Comparison of ENCODE assay signal across 28 cellular contexts in genomic region chr1:165441166-165441955, GRCh38. TPM values are rescaled to one million over a fixed set of nuclear protein-coding genes. Genes with fewer than 3 reads are reported as not detected.
A peak's percentile ranks its signal among the peaks of the same experiment; 100 is the strongest.
DNase-seq lines count a peak whose midpoint lies in the region; FAIRE-seq and TF ChIP-seq lines count a peak whose summit lies in the region.
"Had no signal": no experiment of that assay in that cellular context is flagged by ENCODE, and none has a peak within 500 bp of the region (broad histone marks: within the 10 kb centered on the region; RNA-seq: fewer than 3 reads in every experiment).

No MANE protein-coding gene starts in this region.

- peaks cover 44% of the 10 kb centered on the region for H3K4me1 Mint-ChIP-seq in brain
- H3K4me1 Mint-ChIP-seq in activated T-helper 1 cell treated with anti-CD3 and anti-CD28 coated beads, Interleukin-12 subunit alpha, Interleukin-12 subunit beta, Interleukin-2, Interleukin-4 antibody, amounts not matched to agents 30 ng/mL and 10 ng/mL and 1 ng/mL, durations not matched to agents 14 hours and 24 hours and 36 hours (ENCODE audit: low read depth), result no peaks in the 10 kb centered on the region
- H3K4me1 Mint-ChIP-seq: IgD-negative memory B cell had no signal

- peak overlapping the region in 2 of 5 experiments; percentile 25 to 68 for H3K27ac Mint-ChIP-seq in brain
- H3K27ac Mint-ChIP-seq in activated T-helper 1 cell treated with anti-CD3 and anti-CD28 coated beads, Interleukin-12 subunit alpha, Interleukin-12 subunit beta, Interleukin-2, Interleukin-4 antibody, amounts not matched to agents 30 ng/mL and 10 ng/mL and 1 ng/mL, durations not matched to agents 14 hours and 24 hours and 36 hours, result no peak overlapping the region
- H3K27ac Mint-ChIP-seq: CD8-positive, alpha-beta T cell; IgD-negative memory B cell had no signal

- intact Hi-C loops in activated T-helper 1 cell treated with anti-CD3 and anti-CD28 coated beads, Interleukin-12 subunit alpha, Interleukin-12 subunit beta, Interleukin-2, Interleukin-4 antibody, amounts not matched to agents 30 ng/mL and 10 ng/mL and 1 ng/mL, durations not matched to agents 14 hours and 24 hours and 36 hours (cut with micrococcal nuclease), result no loop called here

- H3K4me1 ChIP-seq in osteoblast (ENCODE audit: insufficient read depth, low read length), result no peaks in the 10 kb centered on the region
- H3K4me1 ChIP-seq: A549, Caco-2 had no signal

- H3K36me3 Mint-ChIP-seq in brain, result no peaks in the 10 kb centered on the region
- H3K36me3 Mint-ChIP-seq in activated T-helper 1 cell treated with anti-CD3 and anti-CD28 coated beads, Interleukin-12 subunit alpha, Interleukin-12 subunit beta, Interleukin-2, Interleukin-4 antibody, amounts not matched to agents 30 ng/mL and 10 ng/mL and 1 ng/mL, durations not matched to agents 14 hours and 24 hours and 36 hours (ENCODE audit: low read depth), result no peaks in the 10 kb centered on the region
- H3K36me3 Mint-ChIP-seq: CD8-positive, alpha-beta T cell; IgD-negative memory B cell had no signal

- H4K20me1 ChIP-seq in osteoblast (ENCODE audit: insufficient read depth, low read length), result no peaks in the 10 kb centered on the region

- H3K9me3 Mint-ChIP-seq in brain, result no peaks in the 10 kb centered on the region
- no peaks in the 10 kb centered on the region for H3K9me3 Mint-ChIP-seq in activated T-helper 1 cell treated with anti-CD3 and anti-CD28 coated beads, Interleukin-12 subunit alpha, Interleukin-12 subunit beta, Interleukin-2, Interleukin-4 antibody, amounts not matched to agents 30 ng/mL and 10 ng/mL and 1 ng/mL, durations not matched to agents 14 hours and 24 hours and 36 hours
- H3K9me3 Mint-ChIP-seq: CD8-positive, alpha-beta T cell had no signal

- peak; percentile 54 for DNase-seq in D721Med (ENCODE audit: insufficient read length, low spot score)
- peak; percentile 85 to 96 for DNase-seq in NCI-H524 (lab: John Stamatoyannopoulos, UW)
- DNase-seq in osteoblast (ENCODE audit: insufficient read length, low spot score, missing footprints), result peak; percentile 39
- DNase-seq in activated CD8-positive, alpha-beta memory T cell treated with anti-CD3 and anti-CD28 coated beads, Interleukin-2, amount 50 U/mL, for 4 hours, result no peak
- no peak for DNase-seq in activated T-helper 1 cell treated with anti-CD3 and anti-CD28 coated beads, Interleukin-12 subunit alpha, Interleukin-12 subunit beta, Interleukin-2, Interleukin-4 antibody, amounts not matched to agents 30 ng/mL and 10 ng/mL and 1 ng/mL, durations not matched to agents 14 hours and 24 hours and 36 hours (ENCODE audit: low spot score)
- no peak for DNase-seq in NCI-H1417 treated with DMSO at 0.1 percent for 48 hours (lab: John Stamatoyannopoulos, UW)
- DNase-seq: AML-193; Caco-2; CD8-positive, alpha-beta T cell; DMS79 treated with DMSO at 0.1 percent for 48 hours; GF-D8; NCI-H1048; NCI-H1417; NCI-H1694 treated with DMSO at 0.1 percent for 48 hours; NCI-H2081 treated with DMSO at 0.1 percent for 48 hours; NCI-H446; NCI-H526 treated with DMSO at 0.1 percent for 48 hours; NK-92 treated with Interleukin-12 subunit alpha and Interleukin-12 subunit beta, amount 100 ng/mL, for 24 hours; PC-3; SK-N-SH; SW 1271 had no signal

- no peaks in the 10 kb centered on the region for H3K79me2 ChIP-seq in osteoblast (ENCODE audit: insufficient read depth, low read length)

- no peak overlapping the region for H2AFZ ChIP-seq in osteoblast (ENCODE audit: low read length)

- no peak overlapping the region for H3K4me2 ChIP-seq in osteoblast (ENCODE audit: insufficient read depth, low read length)
- H3K4me2 ChIP-seq: A549, SK-N-SH had no signal

- no peak overlapping the region for H3K4me3 ChIP-seq in osteoblast (ENCODE audit: insufficient read depth, low read length)
- H3K4me3 ChIP-seq: A549 had no signal

- H3K27ac ChIP-seq in osteoblast (ENCODE audit: low read depth, low read length), result no peak overlapping the region
- H3K27ac ChIP-seq: A549, C4-2B, HL-60 had no signal

- FAIRE-seq in D721Med (lab: Jason Lieb, UNC), result peak; percentile 100
- FAIRE-seq: A549, GM12891, H1 had no signal

- peaks cover 22% of the 10 kb centered on the region for H3K27me3 Mint-ChIP-seq in brain
- H3K27me3 Mint-ChIP-seq in activated T-helper 1 cell treated with anti-CD3 and anti-CD28 coated beads, Interleukin-12 subunit alpha, Interleukin-12 subunit beta, Interleukin-2, Interleukin-4 antibody, amounts not matched to agents 30 ng/mL and 10 ng/mL and 1 ng/mL, durations not matched to agents 14 hours and 24 hours and 36 hours (ENCODE audit: insufficient read depth), result peaks cover 23% of the 10 kb centered on the region

- TF ChIP-seq CTCF in D721Med (IDR thresholded peaks at IDR 0.05; ENCODE audit: insufficient read depth, missing control alignments), result no peak
- TF ChIP-seq CTCF in brain (conservative IDR thresholded peaks at IDR 0.05), result no peak
- no peak for TF ChIP-seq CTCF in osteoblast (IDR thresholded peaks at IDR 0.05; ENCODE audit: extremely low read depth, low read depth, low read length)

- H3K36me3 ChIP-seq in osteoblast (ENCODE audit: insufficient read depth, low read length), result no peaks in the 10 kb centered on the region

- no peaks in the 10 kb centered on the region for H3K9me3 ChIP-seq in osteoblast (ENCODE audit: low read depth, low read length)
- H3K9me3 ChIP-seq: A549, Caco-2, SK-N-SH had no signal

- H3K4me3 Mint-ChIP-seq in brain, result peak overlapping the region in 3 of 5 experiments; percentile 27 to 45 (median 34)
- no peak overlapping the region for H3K4me3 Mint-ChIP-seq in activated T-helper 1 cell treated with anti-CD3 and anti-CD28 coated beads, Interleukin-12 subunit alpha, Interleukin-12 subunit beta, Interleukin-2, Interleukin-4 antibody, amounts not matched to agents 30 ng/mL and 10 ng/mL and 1 ng/mL, durations not matched to agents 14 hours and 24 hours and 36 hours
- H3K4me3 Mint-ChIP-seq: CD8-positive, alpha-beta T cell; IgD-negative memory B cell had no signal

- peaks cover 28% of the 10 kb centered on the region for H3K27me3 ChIP-seq in osteoblast (ENCODE audit: insufficient read depth, low read length)

RNA-seq across cellular contexts. Expression of gene RXRG, which starts 3.6 kb away (rescaled TPM):
- 4.3 TPM for polyA plus RNA-seq in brain (ENCODE audit: insufficient read depth, low read depth, low replicate concordance)
- not detected in 2 replicates for total RNA-seq in osteoblast
- total RNA-seq in activated T-helper 1 cell treated with anti-CD3 and anti-CD28 coated beads, Interleukin-12 subunit alpha, Interleukin-12 subunit beta, Interleukin-2, Interleukin-4 antibody, amounts not matched to agents 30 ng/mL and 10 ng/mL and 1 ng/mL, durations not matched to agents 14 hours and 24 hours and 36 hours, result not detected in 2 replicates
- total RNA-seq: Caco-2; CD8-positive, alpha-beta T cell; H1; PC-3 had no signal
- polyA plus RNA-seq: A549, H1, IgD-negative memory B cell, SK-N-SH had no signal

Comparison
In these comparisons a context has a peak if more than half of its experiments do, and no peak if none do; other contexts are left out.
1. DNase-seq: peak in D721Med (single experiment), NCI-H524 (2 of 2) and osteoblast (single experiment); none in activated CD8-positive, alpha-beta memory T cell treated with anti-CD3 and anti-CD28 coated beads, Interleukin-2, amount 50 U/mL, for 4 hours (single experiment), activated T-helper 1 cell treated with anti-CD3 and anti-CD28 coated beads, Interleukin-12 subunit alpha, Interleukin-12 subunit beta, Interleukin-2, Interleukin-4 antibody, amounts not matched to agents 30 ng/mL and 10 ng/mL and 1 ng/mL, durations not matched to agents 14 hours and 24 hours and 36 hours (single experiment) and NCI-H1417 treated with DMSO at 0.1 percent for 48 hours (single experiment).